In the genomic region with DNA sequence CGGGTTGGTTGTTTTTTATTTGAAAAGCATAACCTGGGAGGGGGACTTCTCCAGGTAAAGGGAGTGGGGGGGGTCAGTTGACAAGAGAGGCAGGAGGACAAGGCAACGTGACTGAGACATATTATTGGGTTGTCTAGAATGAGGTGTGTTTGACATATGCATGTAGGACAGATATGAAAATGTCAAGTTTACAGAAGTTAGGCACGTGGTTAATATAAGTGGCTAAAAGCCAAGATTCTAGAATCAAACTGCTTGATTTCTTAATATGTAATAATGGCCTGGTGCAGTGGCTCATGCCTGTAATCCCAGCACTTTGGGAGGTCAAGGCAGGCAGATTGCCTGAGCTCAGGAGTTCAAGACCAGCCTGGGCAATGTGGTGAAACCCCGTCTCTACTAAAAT, we compare ENCODE assay signal across 34 cellular contexts.
"Had no signal": no experiment of that assay in that cellular context is flagged by ENCODE, and none has a peak within 500 bp of the region (broad histone marks: within the 10 kb centered on the region; RNA-seq: fewer than 3 reads in every experiment).

No MANE protein-coding gene starts in this region.

- H3K36me3 ChIP-seq: MG63 had no signal

- H3K4me3 ChIP-seq: MG63 had no signal

- DNase-seq: Karpas-422, Kasumi-1, MG63, MM.1S, MV-4-11, NCI-H1048, NCI-H1092, NCI-H1092 treated with DMSO at 0.1 percent for 48 hours, NCI-H1105, NCI-H1105 treated with DMSO at 0.1 percent for 48 hours, NCI-H1417, NCI-H1417 treated with DMSO at 0.1 percent for 48 hours, NCI-H1436, NCI-H1436 treated with DMSO at 0.1 percent for 48 hours, NCI-H146, NCI-H1694, NCI-H1694 treated with DMSO at 0.1 percent for 48 hours, NCI-H187, NCI-H187 treated with DMSO at 0.1 percent for 48 hours, NCI-H1930, NCI-H2029, NCI-H2029 treated with DMSO at 0.1 percent for 48 hours, NCI-H2081, NCI-H2081 treated with DMSO at 0.1 percent for 48 hours, NCI-H2107, NCI-H2171, NCI-H2171 treated with DMSO at 0.1 percent for 48 hours, NCI-H2227 treated with DMSO at 0.1 percent for 48 hours, NCI-H226, NCI-H345, NCI-H446, NCI-H446 treated with DMSO at 0.1 percent for 48 hours, NCI-H510A had no signal

- H3K27ac ChIP-seq: KMS-11 had no signal
